Comparison of ENCODE assay signal across 11 cellular contexts in genomic region chr4:40264497-40264896, GRCh38.
A peak's percentile ranks its signal among the peaks of the same experiment; 100 is the strongest.
DNase-seq lines count a peak whose midpoint lies in the region; ATAC-seq and TF ChIP-seq lines count a peak whose summit lies in the region.
"Had no signal": no experiment of that assay in that cellular context is flagged by ENCODE, and none has a peak within 500 bp of the region (broad histone marks: within the 10 kb centered on the region; RNA-seq: fewer than 3 reads in every experiment).

No MANE protein-coding gene starts in this region.

- in situ Hi-C loops in KBM-7 (cut with MboI; ENCODE audit: low pct_unique_long_range_greater_than_20kb, low sequenced_read_pairs), result no loop called here

- ATAC-seq in CD8-positive, alpha-beta T cell, result no peak
- ATAC-seq in lower lobe of right lung (peak; percentile 34 to 49), aorta (ENCODE audit: low FRiP score) (no peak)
- ATAC-seq: psoas muscle had no signal

- H3K4me3 Mint-ChIP-seq in CD8-positive, alpha-beta T cell, result peak overlapping the region; percentile 74
- H3K4me3 Mint-ChIP-seq: T-helper 17 cell had no signal

- 81 to 85% methylated on average over 6 of the region's 6 CpGs for WGBS in aorta, 2 donors

- peak overlapping the region; percentile 98 for H3K27ac Mint-ChIP-seq in CD8-positive, alpha-beta T cell

- intact Hi-C loops in CD8-positive, alpha-beta T cell (cut with DNase I, micrococcal nuclease), result no loop called here
- intact Hi-C loops in lower lobe of right lung (cut with DNase I) (no loop called here), aorta (cut with DNase I) (no loop called here), posterior vena cava (cut with DNase I) (no loop called here)

- H3K9me3 Mint-ChIP-seq in CD8-positive, alpha-beta T cell, result no peaks in the 10 kb centered on the region

- POLR2A ChIA-PET in CD8-positive, alpha-beta T cell (lab: Charles Lee), result interaction anchor here (0.9 to 2.3 kb wide), 10 partner anchors 10 to 70 kb away, joined by 3 to 10 read pairs (median 6); no protein-coding TSS in a partner anchor

- H3K4me3 ChIP-seq in CD8-positive, alpha-beta T cell (ENCODE audit: low read depth, low read length), result no peak overlapping the region
- H3K4me3 ChIP-seq in adipocyte (ENCODE audit: low read length) (no peak overlapping the region), lower lobe of right lung (no peak overlapping the region), aorta (ENCODE audit: low read length in 2 of 2) (no peak overlapping the region)
- H3K4me3 ChIP-seq: psoas muscle had no signal

- H3K36me3 ChIP-seq in CD8-positive, alpha-beta T cell (ENCODE audit: insufficient read depth, low read length), result no peaks in the 10 kb centered on the region
- H3K36me3 ChIP-seq in adipocyte (ENCODE audit: control insufficient read depth, insufficient read depth, low read length, severe bottlenecking), result no peaks in the 10 kb centered on the region
- no peaks in the 10 kb centered on the region for H3K36me3 ChIP-seq in lower lobe of right lung
- no peaks in the 10 kb centered on the region for H3K36me3 ChIP-seq in aorta (ENCODE audit: control insufficient read depth in 1 of 2, insufficient read depth in 2 of 2, low read length in 1 of 2)

- H3K36me3 Mint-ChIP-seq in CD8-positive, alpha-beta T cell, result peaks cover 4% of the 10 kb centered on the region

- DNase-seq in CD8-positive, alpha-beta T cell, result no peak
- DNase-seq in KBM-7 (peak; percentile 29), adipocyte (ENCODE audit: low read depth) (peak; percentile 84), lower lobe of right lung (no peak), NCI-H510A treated with DMSO at 0.1 percent for 48 hours (lab: John Stamatoyannopoulos, UW) (no peak), aorta (no peak), posterior vena cava (ENCODE audit: low spot score) (no peak), cerebellar nuclear complex (lab: John Stamatoyannopoulos, UW) (no peak)
- DNase-seq: kidney glomerular epithelial cell, psoas muscle, T-helper 17 cell had no signal

- TF ChIP-seq CTCF in CD8-positive, alpha-beta T cell (IDR thresholded peaks at IDR 0.05), result no peak
- TF ChIP-seq CTCF in lower lobe of right lung (IDR thresholded peaks at IDR 0.05), result no peak

- no peaks in the 10 kb centered on the region for H3K27me3 Mint-ChIP-seq in CD8-positive, alpha-beta T cell (ENCODE audit: low read depth)
- H3K27me3 Mint-ChIP-seq: T-helper 17 cell had no signal

- peaks cover 79% of the 10 kb centered on the region for H3K4me1 Mint-ChIP-seq in CD8-positive, alpha-beta T cell (ENCODE audit: low read depth)

- no peaks in the 10 kb centered on the region for H3K9me3 ChIP-seq in CD8-positive, alpha-beta T cell (ENCODE audit: low read length)
- H3K9me3 ChIP-seq in adipocyte (ENCODE audit: control insufficient read depth, low read length) (no peaks in the 10 kb centered on the region), lower lobe of right lung (no peaks in the 10 kb centered on the region), aorta (ENCODE audit: control insufficient read depth, low read length) (peaks cover 3% of the 10 kb centered on the region)
- H3K9me3 ChIP-seq: psoas muscle had no signal

- H3K9ac ChIP-seq in adipocyte (ENCODE audit: low read length), result no peak overlapping the region

- H3K4me1 ChIP-seq in CD8-positive, alpha-beta T cell (ENCODE audit: insufficient read depth, low read length), result peaks cover 72% of the 10 kb centered on the region
- H3K4me1 ChIP-seq in adipocyte (ENCODE audit: control insufficient read depth, insufficient read depth, low read length), result peaks cover 10% of the 10 kb centered on the region
- H3K4me1 ChIP-seq in lower lobe of right lung, result peaks cover 7% of the 10 kb centered on the region
- H3K4me1 ChIP-seq in aorta (ENCODE audit: control insufficient read depth in 1 of 2, insufficient read depth in 2 of 2, low read length in 2 of 2), result no peaks in the 10 kb centered on the region
- H3K4me1 ChIP-seq: psoas muscle had no signal

- H3K27me3 ChIP-seq in CD8-positive, alpha-beta T cell (ENCODE audit: insufficient read depth, low read length), result no peaks in the 10 kb centered on the region
- H3K27me3 ChIP-seq in adipocyte (replicated peaks; ENCODE audit: control insufficient read depth, insufficient read depth, low read length) (no peaks in the 10 kb centered on the region), lower lobe of right lung (ENCODE audit: low read depth) (no peaks in the 10 kb centered on the region), aorta (ENCODE audit: control insufficient read depth in 1 of 2, insufficient read depth in 2 of 2, low read length in 1 of 2) (no peaks in the 10 kb centered on the region)

- CTCF ChIA-PET in CD8-positive, alpha-beta T cell (lab: Charles Lee), result interaction anchor here (0.8 to 1.6 kb wide), 7 partner anchors 8 to 45 kb away, joined by 3 to 5 read pairs (median 4); no protein-coding TSS in a partner anchor

- no peak overlapping the region for H3K27ac ChIP-seq in CD8-positive, alpha-beta T cell (ENCODE audit: low read depth, low read length)
- no peak overlapping the region for H3K27ac ChIP-seq in lower lobe of right lung
- no peak overlapping the region for H3K27ac ChIP-seq in aorta (ENCODE audit: low read depth in 1 of 2, low read length in 2 of 2)
- H3K27ac ChIP-seq: psoas muscle had no signal

Comparison
In these comparisons a context has a peak if more than half of its experiments do, and no peak if none do; other contexts are left out.
1. ATAC-seq: peak in lower lobe of right lung (2 of 2); none in CD8-positive, alpha-beta T cell (single experiment) and aorta (single experiment).
2. DNase-seq: peak in KBM-7 (single experiment) and adipocyte (single experiment); none in CD8-positive, alpha-beta T cell (0 of 7), lower lobe of right lung (single experiment), NCI-H510A treated with DMSO at 0.1 percent for 48 hours (single experiment), aorta (0 of 2), posterior vena cava (single experiment) and cerebellar nuclear complex (0 of 2).